In the genomic region with DNA sequence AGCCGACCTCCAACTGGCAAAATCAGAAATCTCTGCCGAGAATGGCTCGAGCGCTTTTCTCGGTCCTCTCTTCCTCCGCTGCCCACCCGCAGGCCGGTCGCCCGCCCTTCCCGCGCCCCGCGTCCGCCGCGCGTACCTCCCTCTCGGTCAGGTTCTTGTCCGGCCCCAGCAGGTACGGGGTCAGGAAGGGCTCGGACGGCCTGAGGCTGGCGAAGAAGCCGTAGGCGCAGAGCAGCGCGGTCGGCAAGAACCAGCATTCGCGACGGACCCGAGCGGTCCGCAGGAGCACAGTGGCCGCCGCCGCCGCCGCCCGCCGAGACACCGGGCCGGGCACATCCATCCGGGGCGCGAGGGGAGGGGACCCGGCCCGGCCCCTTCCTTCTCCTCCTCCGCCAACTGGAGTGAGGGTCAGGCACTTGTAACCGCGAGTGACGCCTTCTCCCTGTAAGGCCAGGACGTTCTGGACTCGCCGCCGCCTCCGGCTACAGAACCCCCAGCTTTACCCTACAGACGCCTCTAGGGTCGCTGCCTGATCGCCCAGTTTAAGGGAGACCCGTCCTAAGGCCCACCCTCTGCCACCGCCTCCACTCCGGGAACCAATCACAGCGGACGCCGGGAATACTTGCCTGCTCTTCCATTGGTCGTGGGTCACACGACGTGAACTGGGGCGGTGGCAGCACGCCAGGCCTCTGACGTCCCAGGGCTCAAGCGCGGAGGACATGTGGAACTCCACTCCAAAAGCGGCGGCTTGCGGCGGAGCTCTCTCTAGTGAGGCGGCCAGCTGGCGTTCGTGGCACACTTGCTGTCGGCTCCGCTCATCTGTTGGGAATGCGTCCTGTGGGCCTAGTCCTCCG, we compare ENCODE assay signal across 8 cellular contexts. TPM values are rescaled to one million over a fixed set of nuclear protein-coding genes. Genes with fewer than 3 reads are reported as not detected.
DNase-seq lines count a peak whose midpoint lies in the region; ATAC-seq and TF ChIP-seq lines count a peak whose summit lies in the region.

A gene with protein sequence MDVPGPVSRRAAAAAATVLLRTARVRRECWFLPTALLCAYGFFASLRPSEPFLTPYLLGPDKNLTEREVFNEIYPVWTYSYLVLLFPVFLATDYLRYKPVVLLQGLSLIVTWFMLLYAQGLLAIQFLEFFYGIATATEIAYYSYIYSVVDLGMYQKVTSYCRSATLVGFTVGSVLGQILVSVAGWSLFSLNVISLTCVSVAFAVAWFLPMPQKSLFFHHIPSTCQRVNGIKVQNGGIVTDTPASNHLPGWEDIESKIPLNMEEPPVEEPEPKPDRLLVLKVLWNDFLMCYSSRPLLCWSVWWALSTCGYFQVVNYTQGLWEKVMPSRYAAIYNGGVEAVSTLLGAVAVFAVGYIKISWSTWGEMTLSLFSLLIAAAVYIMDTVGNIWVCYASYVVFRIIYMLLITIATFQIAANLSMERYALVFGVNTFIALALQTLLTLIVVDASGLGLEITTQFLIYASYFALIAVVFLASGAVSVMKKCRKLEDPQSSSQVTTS (minus strand): TSS at position 518 of the 854 bp plus-strand sequence. CDS start 178 bp downstream, at position 340.

- no peaks in the 10 kb centered on the region for H3K9me3 Mint-ChIP-seq in natural killer cell

- peak; percentile 19; the same call in 1 of the 2 replicates for TF ChIP-seq CTCF in LNCaP clone FGC (IDR thresholded peaks at IDR 0.05; ENCODE audit: control insufficient read depth, extremely low read depth, insufficient read depth)
- peak; percentile 39 for TF ChIP-seq CTCF in RWPE1 (conservative IDR thresholded peaks at IDR 0.05; ENCODE audit: low read depth)
- peak; percentile 31 for TF ChIP-seq CTCF in natural killer cell (IDR thresholded peaks at IDR 0.05)

- H3K4me3 Mint-ChIP-seq in natural killer cell, result peak within 1 kb of the TSS; percentile 96

- intact Hi-C loops in natural killer cell (cut with micrococcal nuclease), result loop anchor here (1.0 to 2.0 kb wide), 2 partner anchors 61 to 117 kb away; a partner anchor contains a TSS

- peaks cover 31 to 39% of the 10 kb centered on the region in 2 donors for H3K4me1 Mint-ChIP-seq in natural killer cell

- H3K27ac Mint-ChIP-seq in natural killer cell, result peak within 1 kb of the TSS; percentile 90 to 92

- peak; percentile 96 to 100 (median 97) for ATAC-seq in natural killer cell

- peak within 1 kb of the TSS; percentile 74 for H3K4me3 ChIP-seq in LNCaP clone FGC (ENCODE audit: low read depth, low read length)

- H3K36me3 Mint-ChIP-seq in natural killer cell, result no peaks in the 10 kb centered on the region

- POLR2A ChIA-PET in RWPE1 (lab: Yijun Ruan, JAX; ENCODE audit: low non-redundant PET), result interaction anchor here (0.6 to 1.0 kb wide), 2 partner anchors 25 to 280 kb away, joined by 3 to 4 read pairs; no protein-coding TSS in a partner anchor

- CTCF ChIA-PET in RWPE1 (lab: Yijun Ruan, JAX), result interaction anchor here (0.7 to 1.0 kb wide), 3 partner anchors 43 to 60 kb away, joined by 4 to 5 read pairs (median 4); no protein-coding TSS in a partner anchor

- H3K27ac ChIP-seq in RWPE1, result peak within 1 kb of the TSS; percentile 97

- DNase-seq in ELR (ENCODE audit: low read depth) (peak; percentile 99), H4 (ENCODE audit: low spot score) (peak; percentile 99), LNCaP clone FGC (ENCODE audit: low read depth) (peak; percentile 99), RWPE1 (ENCODE audit: low spot score) (peak; percentile 99), fibroblast of peridontal ligament (ENCODE audit: extremely low read depth) (peak; percentile 99), natural killer cell (peak; percentile 91)
- DNase-seq in activated T-helper 9 cell treated with anti-CD3 and anti-CD28 coated beads, Interleukin-2, amount 50 U/mL, for 16 hours (ENCODE audit: low read depth), result peak; percentile 86
- peak; percentile 93 for DNase-seq in stimulated activated naive CD4-positive, alpha-beta T cell treated with Interleukin-2 at 50 U/mL for 16 hours (lab: John Stamatoyannopoulos, UW)

- H3K27me3 Mint-ChIP-seq in natural killer cell (ENCODE audit: low read depth in 2 of 2), result no peaks in the 10 kb centered on the region

RNA-seq across cellular contexts. Expression of the gene that starts here (rescaled TPM):
- 16.0 and 17.3 TPM in 2 replicates for total RNA-seq in H4 (2014; rRNA removed; shearing (Covaris generic))
- total RNA-seq in natural killer cell, result 1 to 10 TPM; 5.0 to 6.3 (median 5.3) TPM

Comparison
In these comparisons a context has a peak if more than half of its experiments do, and no peak if none do; other contexts are left out.
1. Peak in every context shown above with its lines: DNase-seq, ATAC-seq, H3K4me3 ChIP-seq and H3K27ac ChIP-seq.